15 cellular contexts compared by ENCODE assay signal in genomic region chr9:97969014-97969413, GRCh38. TPM values are rescaled to one million over a fixed set of nuclear protein-coding genes. Genes with fewer than 3 reads are reported as not detected.
DNase-seq lines count a peak whose midpoint lies in the region; ATAC-seq and TF ChIP-seq lines count a peak whose summit lies in the region.
"Had no signal": no experiment of that assay in that cellular context is flagged by ENCODE, and none has a peak within 500 bp of the region (broad histone marks: within the 10 kb centered on the region; RNA-seq: fewer than 3 reads in every experiment).

No MANE protein-coding gene starts in this region.

- H3K27ac ChIP-seq in DND-41 (ENCODE audit: low read length) (peak overlapping the region; percentile 83), prostate gland (peak overlapping the region in 1 of 2 donors; percentile 18), Peyer's patch (no peak overlapping the region), RWPE1 (no peak overlapping the region)
- H3K27ac ChIP-seq: 22Rv1 had no signal

- peaks cover 42% of the 10 kb centered on the region for H3K4me1 ChIP-seq in DND-41 (ENCODE audit: insufficient read depth, low read length)
- H3K4me1 ChIP-seq in prostate gland (replicated peaks): peaks cover 3% of the 10 kb centered on the region
- H3K4me1 ChIP-seq in Peyer's patch: no peaks in the 10 kb centered on the region
- H3K4me1 ChIP-seq: HAP-1 had no signal

- no peaks in the 10 kb centered on the region for H3K9me3 Mint-ChIP-seq in osteocyte (ENCODE audit: unreplicated experiment)

- intact Hi-C loops in prostate gland (cut with DNase I): no loop called here

- no peak overlapping the region for H3K27ac Mint-ChIP-seq in osteocyte (ENCODE audit: unreplicated experiment)

- H3K36me3 Mint-ChIP-seq in osteocyte (ENCODE audit: unreplicated experiment): no peaks in the 10 kb centered on the region

- H3K27me3 ChIP-seq in DND-41 (ENCODE audit: insufficient read depth, low read length, poor library complexity) (no peaks in the 10 kb centered on the region), prostate gland (replicated peaks; ENCODE audit: insufficient read depth) (no peaks in the 10 kb centered on the region), Peyer's patch (no peaks in the 10 kb centered on the region)

- 55% methylated on average over 2 of the region's 2 CpGs for WGBS in prostate gland

- H3K4me2 ChIP-seq in DND-41 (ENCODE audit: insufficient read depth, low read length): peak overlapping the region; percentile 74

- peak overlapping the region; percentile 43; the same call in 1 of the 2 replicates for H2AFZ ChIP-seq in DND-41 (ENCODE audit: low read depth, low read length)

- TF ChIP-seq POLR2A in prostate gland (IDR thresholded peaks at IDR 0.05) (no peak), Peyer's patch (IDR thresholded peaks at IDR 0.05) (no peak)

- peaks cover 14% of the 10 kb centered on the region for H3K79me2 ChIP-seq in DND-41 (ENCODE audit: insufficient read depth, low read length)

- H3K9ac ChIP-seq in DND-41 (ENCODE audit: low read depth, low read length): peak overlapping the region; percentile 47

- H3K9me3 ChIP-seq in DND-41 (ENCODE audit: insufficient read depth, low read length, severe bottlenecking) (no peaks in the 10 kb centered on the region), prostate gland (no peaks in the 10 kb centered on the region), Peyer's patch (no peaks in the 10 kb centered on the region)
- H3K9me3 ChIP-seq: HAP-1 had no signal

- POLR2A ChIA-PET in RWPE1 (lab: Yijun Ruan, JAX; ENCODE audit: low non-redundant PET): no interaction called here

- peaks cover 67% of the 10 kb centered on the region for H3K27me3 Mint-ChIP-seq in osteocyte (ENCODE audit: unreplicated experiment)

- H3K4me3 ChIP-seq in DND-41 (ENCODE audit: low read depth in 1 of 2, low read length in 2 of 2): no peak overlapping the region; a peak in 1 of 4 replicates
- H3K4me3 ChIP-seq in prostate gland: no peak overlapping the region
- no peak overlapping the region for H3K4me3 ChIP-seq in Peyer's patch
- H3K4me3 ChIP-seq: HAP-1 had no signal

- peak; percentile 25 for DNase-seq in NCI-H82 (lab: John Stamatoyannopoulos, UW)
- DNase-seq in NCI-H82 treated with DMSO at 0.1 percent for 48 hours (lab: John Stamatoyannopoulos, UW; ENCODE audit: unreplicated experiment): no peak
- no peak for DNase-seq in DND-41
- DNase-seq in NCI-H69 (lab: John Stamatoyannopoulos, UW): peak; percentile 86
- peak; percentile 35 for DNase-seq in prostate gland (ENCODE audit: low spot score)
- DNase-seq in Peyer's patch: no peak
- DNase-seq in osteocyte (ENCODE audit: extremely low spot score, unreplicated experiment): no peak
- DNase-seq in RWPE1 (ENCODE audit: low spot score): no peak
- DNase-seq: DMS79, EL had no signal

- peaks cover 2% of the 10 kb centered on the region for H3K4me1 Mint-ChIP-seq in osteocyte (ENCODE audit: unreplicated experiment)

- H4K20me1 ChIP-seq in DND-41 (ENCODE audit: insufficient read depth, low read length): no peaks in the 10 kb centered on the region

- TF ChIP-seq CTCF in DND-41 (IDR thresholded peaks at IDR 0.05; ENCODE audit: borderline replicate concordance, extremely low read depth, low read length, poor library complexity, severe bottlenecking) (no peak), prostate gland (IDR thresholded peaks at IDR 0.05) (no peak), Peyer's patch (IDR thresholded peaks at IDR 0.05) (no peak), osteocyte (IDR thresholded peaks at IDR 0.05) (no peak), RWPE1 (conservative IDR thresholded peaks at IDR 0.05; ENCODE audit: low read depth) (no peak)

- H3K36me3 ChIP-seq in DND-41 (ENCODE audit: insufficient read depth, low read length) (no peaks in the 10 kb centered on the region), prostate gland (no peaks in the 10 kb centered on the region), Peyer's patch (no peaks in the 10 kb centered on the region)
- H3K36me3 ChIP-seq: HAP-1 had no signal

- ATAC-seq in DND-41 (ENCODE audit: insufficient read depth, low read depth): no peak

- CTCF ChIA-PET in RWPE1 (lab: Yijun Ruan, JAX): no interaction called here

- no peak overlapping the region for H3K4me3 Mint-ChIP-seq in osteocyte (ENCODE audit: unreplicated experiment)

RNA-seq across cellular contexts. Expression of gene ANP32B, which starts 14.1 kb away (rescaled TPM):
- total RNA-seq in prostate gland (10 to 100 TPM; 22.5 to 25.1 TPM), Peyer's patch (10 to 100 TPM; 25.4 to 57.8 (median 36.6) TPM), osteocyte (114 and 117 TPM in 2 replicates)

RNA-seq across cellular contexts. Expression of gene HEMGN, which starts 31.0 kb away (rescaled TPM):
- total RNA-seq in prostate gland: 1 to 10 TPM in 1 of 2 donors, not detected in 1; 1.4 TPM
- not detected for total RNA-seq in Peyer's patch
- total RNA-seq in osteocyte: not detected in 2 replicates
- total RNA-seq: A673, H1, HT1080 had no signal

RNA-seq across cellular contexts. Expression of gene TRMO, which starts 46.7 kb away (rescaled TPM):
- total RNA-seq in prostate gland: 10 to 100 TPM; 44.8 to 45.2 TPM
- total RNA-seq in Peyer's patch: 100 to 1,000 TPM in 1 of 4 donors, 10 to 100 TPM in 3; 25.7 to 104 (median 29.3) TPM
- 10.6 and 15.3 TPM in 2 replicates for total RNA-seq in osteocyte

Comparison
In these comparisons a context has a peak if more than half of its experiments do, and no peak if none do; other contexts are left out.
1. DNase-seq: peak in NCI-H82 (single experiment), NCI-H69 (single experiment) and prostate gland (single experiment); none in NCI-H82 treated with DMSO at 0.1 percent for 48 hours (single experiment), DND-41 (single experiment), Peyer's patch (0 of 3), osteocyte (single experiment) and RWPE1 (single experiment).